Comparison of ENCODE assay signal across 9 cellular contexts in the genomic region with DNA sequence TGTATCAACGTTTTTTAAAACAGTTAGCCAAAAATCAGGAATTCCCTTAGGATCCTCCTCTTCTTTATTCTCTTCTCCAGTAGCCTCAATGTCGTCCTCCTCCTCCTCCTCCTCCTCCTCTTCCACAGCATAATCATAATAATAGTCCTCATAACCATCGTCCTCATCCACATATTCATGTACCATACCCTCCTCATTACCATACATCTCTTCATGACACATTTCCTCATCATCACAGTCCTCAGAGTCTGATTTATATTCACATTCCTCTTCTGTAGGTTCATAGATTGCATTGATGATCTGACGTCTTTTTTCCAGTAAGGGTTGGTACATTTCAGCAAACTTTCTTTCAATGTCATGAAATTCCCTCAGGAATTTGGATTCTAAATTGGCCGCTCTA. TPM values are rescaled to one million over a fixed set of nuclear protein-coding genes. Genes with fewer than 3 reads are reported as not detected.
DNase-seq lines count a peak whose midpoint lies in the region; ATAC-seq and TF ChIP-seq lines count a peak whose summit lies in the region.
"Had no signal": no experiment of that assay in that cellular context is flagged by ENCODE, and none has a peak within 500 bp of the region (broad histone marks: within the 10 kb centered on the region; RNA-seq: fewer than 3 reads in every experiment).

No MANE protein-coding gene starts in this region.

- H3K9me3 ChIP-seq in subcutaneous abdominal adipose tissue (ENCODE audit: control insufficient read depth in 5 of 5, low read length in 5 of 5) = no peaks in the 10 kb centered on the region
- H3K9me3 ChIP-seq: SJSA1 had no signal

- H3K27ac Mint-ChIP-seq in activated CD4-positive, alpha-beta T cell treated with anti-CD3 and anti-CD28 coated beads for 36 hours = peak overlapping the region; percentile 89
- peak overlapping the region; percentile 84 for H3K27ac Mint-ChIP-seq in memory B cell

- H3K4me3 Mint-ChIP-seq in activated CD4-positive, alpha-beta T cell treated with anti-CD3 and anti-CD28 coated beads for 36 hours = peak overlapping the region; percentile 92
- peak overlapping the region; percentile 78 for H3K4me3 Mint-ChIP-seq in memory B cell

- H3K4me3 ChIP-seq in astrocyte of the cerebellum (ENCODE audit: low read depth, low read length) = peak overlapping the region; percentile 51
- H3K4me3 ChIP-seq in subcutaneous abdominal adipose tissue (ENCODE audit: low read depth in 1 of 5, low read length in 5 of 5) = peak overlapping the region in 3 of 5 donors; percentile 52 to 57 (median 54)
- H3K4me3 ChIP-seq: SJSA1 had no signal

- H3K4me1 ChIP-seq in subcutaneous abdominal adipose tissue (ENCODE audit: control insufficient read depth in 5 of 5, insufficient read depth in 5 of 5, low read length in 5 of 5) = peaks cover 0 to 12% (median 0%) of the 10 kb centered on the region in 5 donors
- H3K4me1 ChIP-seq: SJSA1 had no signal

- no peak for DNase-seq in activated CD4-positive, alpha-beta T cell treated with anti-CD3 and anti-CD28 coated beads for 36 hours
- DNase-seq in activated CD4-positive, alpha-beta T cell treated with anti-CD3 and anti-CD28 coated beads for 48 hours = no peak
- DNase-seq in astrocyte of the cerebellum (ENCODE audit: low read depth) = no peak
- DNase-seq in memory B cell (ENCODE audit: low spot score in 2 of 2) = no peak
- no peak for DNase-seq in HEK293T (ENCODE audit: extremely low spot score)
- no peak for DNase-seq in hippocampal formation (lab: John Stamatoyannopoulos, UW)

- no peaks in the 10 kb centered on the region for H3K9me3 Mint-ChIP-seq in activated CD4-positive, alpha-beta T cell treated with anti-CD3 and anti-CD28 coated beads for 36 hours (ENCODE audit: low read depth)
- H3K9me3 Mint-ChIP-seq in memory B cell = no peaks in the 10 kb centered on the region

- H3K27me3 ChIP-seq in subcutaneous abdominal adipose tissue (ENCODE audit: control insufficient read depth in 5 of 5, insufficient read depth in 4 of 5, low read length in 5 of 5) = peaks cover 3 to 17% (median 10%) of the 10 kb centered on the region in 5 donors
- H3K27me3 ChIP-seq: SJSA1 had no signal

- no peak overlapping the region for H3K9ac ChIP-seq in subcutaneous abdominal adipose tissue (ENCODE audit: low read length in 5 of 5)

- CTCF ChIA-PET in activated CD4-positive, alpha-beta T cell treated with anti-CD3 and anti-CD28 coated beads for 36 hours (lab: Charles Lee) = interaction anchor here (0.7 kb wide), 1 partner anchor 663 kb away, joined by 3 read pairs; no protein-coding TSS in a partner anchor
- CTCF ChIA-PET in HEK293T (lab: Yijun Ruan, JAX) = no interaction called here

- intact Hi-C loops in activated CD4-positive, alpha-beta T cell treated with anti-CD3 and anti-CD28 coated beads for 36 hours (cut with DNase I, micrococcal nuclease) = loop anchor here in 1 of 2 experiments (10.0 kb wide), 2 partner anchors 939 to 1401 kb away; a partner anchor contains a TSS

- TF ChIP-seq CTCF in astrocyte of the cerebellum (IDR thresholded peaks at IDR 0.05; ENCODE audit: low read depth, low read length, missing control alignments) = no peak

- no peaks in the 10 kb centered on the region for H3K36me3 ChIP-seq in subcutaneous abdominal adipose tissue (ENCODE audit: control insufficient read depth in 5 of 5, insufficient read depth in 5 of 5, low read length in 5 of 5)
- H3K36me3 ChIP-seq: SJSA1 had no signal

- H3K27me3 Mint-ChIP-seq in activated CD4-positive, alpha-beta T cell treated with anti-CD3 and anti-CD28 coated beads for 36 hours = peaks cover 2% of the 10 kb centered on the region
- peaks cover 3% of the 10 kb centered on the region for H3K27me3 Mint-ChIP-seq in memory B cell

- in situ Hi-C loops in astrocyte of the cerebellum (cut with HindIII; ENCODE audit: low sequenced_read_pairs) = no loop called here

- POLR2A ChIA-PET in activated CD4-positive, alpha-beta T cell treated with anti-CD3 and anti-CD28 coated beads for 36 hours (lab: Charles Lee) = no interaction called here
- POLR2A ChIA-PET in HEK293T (lab: Yijun Ruan, JAX) = interaction anchor here (0.7 kb wide), 1 partner anchor 16 kb away, joined by 3 read pairs; no protein-coding TSS in a partner anchor

- H3K36me3 Mint-ChIP-seq in activated CD4-positive, alpha-beta T cell treated with anti-CD3 and anti-CD28 coated beads for 36 hours (ENCODE audit: low read depth) = no peaks in the 10 kb centered on the region
- no peaks in the 10 kb centered on the region for H3K36me3 Mint-ChIP-seq in memory B cell

- H3K4me1 Mint-ChIP-seq in activated CD4-positive, alpha-beta T cell treated with anti-CD3 and anti-CD28 coated beads for 36 hours = peaks cover 17% of the 10 kb centered on the region
- peaks cover 6% of the 10 kb centered on the region for H3K4me1 Mint-ChIP-seq in memory B cell

- H3K27ac ChIP-seq in subcutaneous abdominal adipose tissue (ENCODE audit: low read depth, low read length) = no peak overlapping the region
- H3K27ac ChIP-seq: SJSA1 had no signal

- ATAC-seq in activated CD4-positive, alpha-beta T cell treated with anti-CD3 and anti-CD28 coated beads for 36 hours = peak; percentile 56
- ATAC-seq in memory B cell (ENCODE audit: low read depth) = no peak
- no peak for ATAC-seq in GM19351 (IDR thresholded peaks at IDR 0.05; ENCODE audit: unreplicated experiment)

TF ChIP-seq in HEK293T, 16 proteins besides CTCF, POLR2A, EP300 and RAD21:
- no peak for TF ChIP-seq LEF1 (IDR thresholded peaks at IDR 0.05; ENCODE audit: borderline replicate concordance)
- TF ChIP-seq FOXK2 (IDR thresholded peaks at IDR 0.05) = no peak
- no peak for TF ChIP-seq TARDBP (IDR thresholded peaks at IDR 0.05)
- TF ChIP-seq BHLHE40 (IDR thresholded peaks at IDR 0.05; ENCODE audit: borderline replicate concordance) = no peak
- TF ChIP-seq, protein P1, sequence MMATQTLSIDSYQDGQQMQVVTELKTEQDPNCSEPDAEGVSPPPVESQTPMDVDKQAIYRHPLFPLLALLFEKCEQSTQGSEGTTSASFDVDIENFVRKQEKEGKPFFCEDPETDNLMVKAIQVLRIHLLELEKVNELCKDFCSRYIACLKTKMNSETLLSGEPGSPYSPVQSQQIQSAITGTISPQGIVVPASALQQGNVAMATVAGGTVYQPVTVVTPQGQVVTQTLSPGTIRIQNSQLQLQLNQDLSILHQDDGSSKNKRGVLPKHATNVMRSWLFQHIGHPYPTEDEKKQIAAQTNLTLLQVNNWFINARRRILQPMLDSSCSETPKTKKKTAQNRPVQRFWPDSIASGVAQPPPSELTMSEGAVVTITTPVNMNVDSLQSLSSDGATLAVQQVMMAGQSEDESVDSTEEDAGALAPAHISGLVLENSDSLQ (IDR thresholded peaks at IDR 0.05) = no peak
- no peak for TF ChIP-seq ELF4 (IDR thresholded peaks at IDR 0.05)
- no peak for TF ChIP-seq FOXA1 (IDR thresholded peaks at IDR 0.05)

RNA-seq across cellular contexts. Expression of a gene that starts 0.9 kb away (rescaled TPM):
- 1 to 10 TPM; 1.9 to 2.9 TPM for total RNA-seq in activated CD4-positive, alpha-beta T cell treated with anti-CD3 and anti-CD28 coated beads for 36 hours
- total RNA-seq: SJSA1 had no signal
